8 cellular contexts compared by ENCODE assay signal in the genomic region with DNA sequence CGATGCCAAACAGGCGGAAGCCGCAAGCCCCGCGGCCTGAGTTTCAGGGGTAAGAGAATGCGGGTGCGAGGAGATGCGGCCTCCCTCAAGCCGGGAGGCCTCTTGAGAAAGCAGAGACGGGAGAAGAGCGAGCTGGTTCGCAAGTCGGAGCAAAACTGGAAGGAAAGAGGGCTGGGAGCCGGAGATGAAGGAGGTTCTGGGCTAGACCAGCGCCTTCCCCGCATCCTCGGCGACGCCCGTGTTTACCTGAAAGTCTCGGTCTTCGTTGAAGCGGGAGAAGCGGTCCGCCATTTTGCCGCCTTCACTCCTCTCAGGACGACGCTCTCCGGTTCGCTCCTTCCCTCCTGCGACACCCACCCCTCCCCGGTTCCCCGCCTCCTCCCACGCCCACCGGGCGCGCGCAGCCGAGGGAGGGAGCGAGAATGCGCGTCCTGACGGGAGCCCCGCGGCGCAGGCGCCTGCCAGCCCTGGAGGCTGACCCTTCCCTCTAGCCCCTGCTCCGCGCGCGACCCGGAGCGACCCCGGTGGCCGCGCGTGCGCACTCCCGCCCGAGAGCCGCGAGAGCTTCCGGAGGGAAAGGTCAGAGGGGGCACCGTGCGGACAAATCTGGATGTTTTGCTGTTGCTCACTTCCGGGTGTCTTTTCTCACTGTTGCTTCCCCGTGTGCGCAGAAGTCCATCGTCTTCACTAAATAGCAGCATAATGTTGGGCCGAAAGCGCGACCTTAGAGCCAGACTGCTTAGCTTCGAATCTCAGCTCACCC. TPM values are rescaled to one million over a fixed set of nuclear protein-coding genes. Genes with fewer than 3 reads are reported as not detected.
DNase-seq lines count a peak whose midpoint lies in the region; ATAC-seq and TF ChIP-seq lines count a peak whose summit lies in the region.

A gene (minus strand): TSS at position 327 of the 763 bp plus-strand sequence. CDS start 36 bp downstream, at position 291.

- TF ChIP-seq CTCF in PC-9 (conservative IDR thresholded peaks at IDR 0.05) = no peak

- no TSS peak for BruUV-seq in PC-9 (replicated peaks; lab: Mats Ljungman, UMichigan)

- H3K27me3 ChIP-seq in PC-9 (ENCODE audit: insufficient read depth, low read depth) (no peaks in the 10 kb centered on the region), mucosa of stomach (ENCODE audit: control insufficient read depth, insufficient read depth, low read length) (peaks cover 4% of the 10 kb centered on the region)

- CTCF ChIA-PET in PC-9 (lab: Charles Lee) = no interaction called here

- H4K20me1 ChIP-seq in PC-9 (ENCODE audit: insufficient read depth) = peaks cover 29% of the 10 kb centered on the region

- H2AFZ ChIP-seq in PC-9 = peak within 1 kb of the TSS; percentile 82

- POLR2A ChIA-PET in PC-9 (lab: Charles Lee; ENCODE audit: unreplicated experiment) = interaction anchor here (0.5 kb wide), 1 partner anchor 18 kb away, joined by 3 read pairs; no protein-coding TSS in a partner anchor

- no peaks in the 10 kb centered on the region for H3K9me3 ChIP-seq in PC-9 (ENCODE audit: insufficient read depth, low read depth)
- H3K9me3 ChIP-seq in mucosa of stomach (ENCODE audit: control insufficient read depth, low read length) = no peaks in the 10 kb centered on the region

- DNase-seq in DMS153 treated with DMSO at 0.1 percent for 48 hours (lab: John Stamatoyannopoulos, UW; ENCODE audit: unreplicated experiment) = peak; percentile 91
- DNase-seq in KBM-7 = peak; percentile 98
- DNase-seq in PC-9 = peak; percentile 84 to 97
- peak; percentile 95 for DNase-seq in activated T-cell treated with anti-CD3 and anti-CD28 coated beads, Interleukin-2, amount 50 U/mL, for 1 hour
- peak; percentile 96 for DNase-seq in erythroblast (lab: John Stamatoyannopoulos, UW)
- peak; percentile 96 for DNase-seq in stimulated activated CD8-positive, alpha-beta memory T cell treated with anti-CD3 and anti-CD28 coated beads, Interleukin-4, amount 100 ng/mL, for 48 hours

- H3K9ac ChIP-seq in mucosa of stomach (ENCODE audit: low read length) = peak within 1 kb of the TSS; percentile 88

- peak; percentile 69 for ATAC-seq in GM21717 (IDR thresholded peaks at IDR 0.05; ENCODE audit: unreplicated experiment)

- H3K9me2 ChIP-seq in PC-9 (ENCODE audit: insufficient read depth) = no peaks in the 10 kb centered on the region

- H3F3A ChIP-seq in PC-9 (ENCODE audit: insufficient read depth, low read depth) = peaks cover 14% of the 10 kb centered on the region; the same call in 1 of the 2 replicates

- peaks cover 10% of the 10 kb centered on the region; the same call in 1 of the 2 replicates for H3K36me3 ChIP-seq in PC-9 (ENCODE audit: low read depth)
- no peaks in the 10 kb centered on the region for H3K36me3 ChIP-seq in mucosa of stomach (ENCODE audit: control insufficient read depth, insufficient read depth, low read length)

- H3K27ac ChIP-seq in PC-9 = peak within 1 kb of the TSS; percentile 79

- intact Hi-C loops in PC-9 (cut with micrococcal nuclease; ENCODE audit: unreplicated experiment) = loop anchor here (2.0 kb wide), 1 partner anchor 136 kb away; no protein-coding TSS in a partner anchor

- H3K4me2 ChIP-seq in PC-9 = peak within 1 kb of the TSS; percentile 75

- H3K4me3 ChIP-seq in PC-9 = peak within 1 kb of the TSS; percentile 94
- H3K4me3 ChIP-seq in mucosa of stomach (ENCODE audit: low read length) = peak within 1 kb of the TSS; percentile 52

- peaks cover 49% of the 10 kb centered on the region for H3K79me2 ChIP-seq in PC-9 (ENCODE audit: low read depth)

- in situ Hi-C loops in KBM-7 (cut with MboI; ENCODE audit: low pct_unique_long_range_greater_than_20kb, low sequenced_read_pairs) = no loop called here

- TF ChIP-seq POLR2A in erythroblast (IDR thresholded peaks at IDR 0.05; ENCODE audit: low read length) = peak; percentile 73

- H3K4me1 ChIP-seq in PC-9 (replicated peaks; ENCODE audit: insufficient read depth) (peaks cover 32% of the 10 kb centered on the region), mucosa of stomach (ENCODE audit: control insufficient read depth, insufficient read depth, low read length) (peaks cover 7% of the 10 kb centered on the region)

RNA-seq across cellular contexts. Expression of the gene that starts here (rescaled TPM):
- total RNA-seq in PC-9 (2021) = 31.0 and 39.4 TPM in 2 replicates

Comparison
In these comparisons a context has a peak if more than half of its experiments do, and no peak if none do; other contexts are left out.
1. Peak in every context shown above with its lines: DNase-seq, ATAC-seq, H3K4me3 ChIP-seq and H3K27ac ChIP-seq.